Comparison of ENCODE assay signal across 23 cellular contexts in genomic region chr1:63677497-63677896, GRCh38.
A peak's percentile ranks its signal among the peaks of the same experiment; 100 is the strongest.
DNase-seq lines count a peak whose midpoint lies in the region; ATAC-seq, FAIRE-seq and TF ChIP-seq lines count a peak whose summit lies in the region.
"Had no signal": no experiment of that assay in that cellular context is flagged by ENCODE, and none has a peak within 500 bp of the region (broad histone marks: within the 10 kb centered on the region; RNA-seq: fewer than 3 reads in every experiment).

No MANE protein-coding gene starts in this region.

- no peaks in the 10 kb centered on the region for H3K79me1 ChIP-seq in H1 (ENCODE audit: low read depth, low read length)

- 97% methylated on average over 3 of the region's 3 CpGs for WGBS in HepG2 (ENCODE audit: low lambda C conversion rate)
- 71% methylated on average over 2 of the region's 3 CpGs for WGBS in right lobe of liver (ENCODE audit: insufficient coverage, low coverage, low lambda C conversion rate, missing lambda C conversion rate)
- WGBS in H1 (ENCODE audit: extremely low coverage in 1 of 2, insufficient coverage in 1 of 2, insufficient read length in 1 of 2, insufficient replicate concordance in 2 of 2, low coverage in 1 of 2, low lambda C conversion rate in 2 of 2, missing lambda C conversion rate in 1 of 2), 2 experiments = 90% methylated on average over 3 of the region's 3 CpGs; no CpG with 5 or more reads in 1 of the 2 experiments
- 79 to 95% (median 82%) methylated on average over 3 of the region's 3 CpGs for WGBS in small intestine, 3 donors

- no peak overlapping the region for H2BK5ac ChIP-seq in H1 (ENCODE audit: low read depth, low read length)

- no peak overlapping the region for H3K4me3 ChIP-seq in HepG2 (replicated peaks in 1 of 3; ENCODE audit: insufficient read depth in 1 of 3, low read depth in 2 of 3, low read length in 3 of 3)
- H3K4me3 ChIP-seq in right lobe of liver = no peak overlapping the region
- H3K4me3 ChIP-seq in H1 (ENCODE audit: extremely low read depth in 1 of 4, insufficient read depth in 2 of 4, low read depth in 3 of 4, low read length in 4 of 4) = no peak overlapping the region
- no peak overlapping the region for H3K4me3 ChIP-seq in small intestine (ENCODE audit: low read depth in 1 of 2, low read length in 2 of 2)
- H3K4me3 ChIP-seq: A549; BLaER1 treated with 17β-estradiol and CSF1 and Interleukin-3, amounts not matched to agents 10 nM and 100 nM; GM12878; GM23248 had no signal

- no peak overlapping the region for H3K4ac ChIP-seq in H1 (replicated peaks; ENCODE audit: insufficient read length, low read depth, low read length)

- H3K36me3 Mint-ChIP-seq in osteocyte (ENCODE audit: unreplicated experiment) = no peaks in the 10 kb centered on the region
- H3K36me3 Mint-ChIP-seq: CD14-positive monocyte; CD8-positive, alpha-beta memory T cell had no signal

- no peaks in the 10 kb centered on the region for H3K79me2 ChIP-seq in HepG2 (ENCODE audit: insufficient read depth, low read length)
- H3K79me2 ChIP-seq in H1 (ENCODE audit: control insufficient read depth in 1 of 2, insufficient read depth in 2 of 2, low read length in 2 of 2) = no peaks in the 10 kb centered on the region

- ATAC-seq in HepG2 = no peak
- ATAC-seq in right lobe of liver = no peak
- ATAC-seq: A549, GM12878 had no signal

- H3K23me2 ChIP-seq in H1 (ENCODE audit: low read depth, low read length) = no peaks in the 10 kb centered on the region; the same call in 1 of the 2 replicates

- peaks cover 8% of the 10 kb centered on the region for H3K27me3 Mint-ChIP-seq in osteocyte (ENCODE audit: unreplicated experiment)
- H3K27me3 Mint-ChIP-seq: CD4-positive, alpha-beta T cell had no signal

- H4K5ac ChIP-seq in H1 (ENCODE audit: insufficient read length, low read depth, low read length) = no peak overlapping the region

- no peak overlapping the region for H3K18ac ChIP-seq in H1 (ENCODE audit: extremely low read depth, low read length)

- DNase-seq in HepG2 (ENCODE audit: low spot score) (no peak), right lobe of liver (no peak), H1 (ENCODE audit: low read depth in 1 of 2, low spot score in 2 of 2) (no peak), small intestine (peak; percentile 8), EL (no peak), osteocyte (ENCODE audit: extremely low spot score, unreplicated experiment) (no peak)
- DNase-seq: 8988T; ACHN; AML-193; BE2C; Calu3; CD4-positive, alpha-beta T cell; CD8-positive, alpha-beta memory T cell; DND-41; GDM1; GM23248; H7; HCEC 1CT had no signal

- H4K8ac ChIP-seq in H1 (ENCODE audit: extremely low read depth, insufficient read depth, low read length) = no peak overlapping the region

- no peak overlapping the region for H4K91ac ChIP-seq in H1 (replicated peaks; ENCODE audit: insufficient read length, low read length)

- no peak for TF ChIP-seq EP300 in HepG2 (IDR thresholded peaks at IDR 0.05; ENCODE audit: low read depth in 2 of 2, low read length in 2 of 2)
- no peak for TF ChIP-seq EP300 in HepG2 (CRISPR knock-in tag; IDR thresholded peaks at IDR 0.05; ENCODE audit: borderline replicate concordance)
- TF ChIP-seq EP300 in H1 (IDR thresholded peaks at IDR 0.05; ENCODE audit: borderline replicate concordance in 1 of 2, low read depth in 2 of 2, low read length in 2 of 2) = no peak

- no peak overlapping the region for H3K4me3 Mint-ChIP-seq in osteocyte (ENCODE audit: unreplicated experiment)
- H3K4me3 Mint-ChIP-seq: CD14-positive monocyte; CD4-positive, alpha-beta T cell; CD8-positive, alpha-beta memory T cell had no signal

- H3K9me3 ChIP-seq in HepG2 (ENCODE audit: low read length) = no peaks in the 10 kb centered on the region; the same call in 1 of the 2 replicates
- H3K9me3 ChIP-seq in right lobe of liver = no peaks in the 10 kb centered on the region
- peaks cover 0 to 5% of the 10 kb centered on the region in 2 experiments; a peak in 2 of 4 replicates for H3K9me3 ChIP-seq in H1 (ENCODE audit: insufficient read depth in 2 of 2, low read depth in 1 of 2, low read length in 1 of 2)
- no peaks in the 10 kb centered on the region for H3K9me3 ChIP-seq in small intestine (ENCODE audit: control insufficient read depth, low read depth)
- H3K9me3 ChIP-seq: BE2C had no signal

- in situ Hi-C loops in HepG2 (cut with HindIII; ENCODE audit: extremely low pct_ligation_motif_present, low pct_unique_long_range_greater_than_20kb) = loop anchor here (10.0 to 25.0 kb wide), 2 partner anchors 235 to 457 kb away; no protein-coding TSS in a partner anchor

- H3K4me1 ChIP-seq in HepG2 (ENCODE audit: insufficient read depth, low read length) (peaks cover 38% of the 10 kb centered on the region), right lobe of liver (peaks cover 0 to 7% (median 4%) of the 10 kb centered on the region in 4 donors), H1 (replicated peaks in 1 of 4; ENCODE audit: control insufficient read depth in 3 of 4, insufficient read depth in 4 of 4, low read length in 3 of 4) (peaks cover 0 to 3% (median 0%) of the 10 kb centered on the region in 4 experiments; a peak in 2 of 7 replicates), small intestine (ENCODE audit: control insufficient read depth in 2 of 2, insufficient read depth in 1 of 2, low read depth in 1 of 2, low read length in 1 of 2) (no peaks in the 10 kb centered on the region)
- H3K4me1 ChIP-seq: BE2C; BLaER1 treated with 17β-estradiol and CSF1 and Interleukin-3, amounts not matched to agents 10 nM and 100 nM had no signal

- H2AFZ ChIP-seq in HepG2 (ENCODE audit: low read length) = no peak overlapping the region
- no peak overlapping the region for H2AFZ ChIP-seq in H1 (ENCODE audit: low read length)
- H2AFZ ChIP-seq: GM23248 had no signal

- H2BK20ac ChIP-seq in H1 (ENCODE audit: low read length) = 0 out of 2 replicates have a peak overlapping the region, but pooled peaks have one; percentile 3

- no TSS peak for BruUV-seq in HepG2 (replicated peaks; lab: Mats Ljungman, UMichigan)

- peak overlapping the region; percentile 30; the same call in 1 of the 2 replicates for H2BK12ac ChIP-seq in H1 (ENCODE audit: low read depth, low read length)

- H3K56ac ChIP-seq in H1 (replicated peaks; ENCODE audit: insufficient read length, low read depth, low read length) = no peak overlapping the region

- no peak overlapping the region for H3K14ac ChIP-seq in H1 (ENCODE audit: insufficient read length)

- no peak overlapping the region for H2AK5ac ChIP-seq in H1 (ENCODE audit: low read depth, low read length)

- no peak overlapping the region for H3K4me2 ChIP-seq in HepG2 (ENCODE audit: low read depth, low read length)
- no peak overlapping the region for H3K4me2 ChIP-seq in H1 (ENCODE audit: insufficient read depth in 1 of 2, low read depth in 2 of 2, low read length in 2 of 2)
- H3K4me2 ChIP-seq: A549; BLaER1 treated with 17β-estradiol and CSF1 and Interleukin-3, amounts not matched to agents 10 nM and 100 nM had no signal

- no peak overlapping the region for H3K27ac ChIP-seq in HepG2 (ENCODE audit: extremely low read length, insufficient read depth, low read length)
- H3K27ac ChIP-seq in right lobe of liver = no peak overlapping the region
- no peak overlapping the region for H3K27ac ChIP-seq in H1 (ENCODE audit: low read depth, low read length)
- H3K27ac ChIP-seq in small intestine (ENCODE audit: low read depth in 1 of 2, low read length in 1 of 2) = no peak overlapping the region
- H3K27ac ChIP-seq: A549; BLaER1 treated with 17β-estradiol and CSF1 and Interleukin-3, amounts not matched to agents 10 nM and 100 nM; GM23248 had no signal

- peaks cover 11% of the 10 kb centered on the region for H3K4me1 Mint-ChIP-seq in osteocyte (ENCODE audit: unreplicated experiment)
- H3K4me1 Mint-ChIP-seq: CD14-positive monocyte; CD8-positive, alpha-beta memory T cell had no signal

- no peak overlapping the region for H2BK120ac ChIP-seq in H1 (replicated peaks; ENCODE audit: low read depth, low read length)

- no peaks in the 10 kb centered on the region for H3K27me3 ChIP-seq in HepG2 (ENCODE audit: control insufficient read depth in 1 of 2, insufficient read depth in 2 of 2, low read length in 2 of 2)
- H3K27me3 ChIP-seq in right lobe of liver = no peaks in the 10 kb centered on the region
- H3K27me3 ChIP-seq in H1 (replicated peaks in 1 of 4; ENCODE audit: control insufficient read depth in 3 of 4, extremely low read depth in 1 of 4, insufficient read depth in 3 of 4, low read length in 3 of 4) = 0 out of 7 replicates have a peak, but pooled peaks cover 0 to 2% (median 0%) of the 10 kb centered on the region in 4 experiments
- no peaks in the 10 kb centered on the region for H3K27me3 ChIP-seq in small intestine (ENCODE audit: control insufficient read depth in 2 of 2, insufficient read depth in 2 of 2, low read length in 2 of 2)
- H3K27me3 ChIP-seq: BE2C; BLaER1 treated with 17β-estradiol and CSF1 and Interleukin-3, amounts not matched to agents 10 nM and 100 nM had no signal

- peaks cover 8% of the 10 kb centered on the region for H3K9me3 Mint-ChIP-seq in osteocyte (ENCODE audit: unreplicated experiment)
- H3K9me3 Mint-ChIP-seq: CD4-positive, alpha-beta T cell had no signal

- POLR2A ChIA-PET in HepG2 (lab: Yijun Ruan, JAX) = no interaction called here
- POLR2A ChIA-PET in H1 (lab: Charles Lee; ENCODE audit: partially characterized antibody) = interaction anchor here (1.0 kb wide), 1 partner anchor 14 kb away, joined by 4 read pairs; no protein-coding TSS in a partner anchor

- no peak for TF ChIP-seq POLR2A in HepG2 (IDR thresholded peaks at IDR 0.05; ENCODE audit: insufficient read depth in 1 of 2, low read depth in 2 of 2, low read length in 2 of 2)
- no peak for TF ChIP-seq POLR2A in right lobe of liver (IDR thresholded peaks at IDR 0.05)
- TF ChIP-seq POLR2A in H1 (IDR thresholded peaks at IDR 0.05; ENCODE audit: control extremely low read depth in 1 of 2, low read depth in 2 of 2, low read length in 2 of 2) = no peak

- TF ChIP-seq RAD21 in HepG2 (CRISPR knock-in tag; IDR thresholded peaks at IDR 0.05) (no peak), H1 (IDR thresholded peaks at IDR 0.05 in 1 of 2, conservative IDR thresholded peaks at IDR 0.05 in 1 of 2; ENCODE audit: low read depth in 2 of 2, low read length in 2 of 2) (no peak)

- intact Hi-C loops in HepG2 (cut with micrococcal nuclease; ENCODE audit: unreplicated experiment) = loop anchor here (10.0 kb wide), 1 partner anchor 63 kb away; no protein-coding TSS in a partner anchor
- intact Hi-C loops in right lobe of liver (cut with DNase I) = no loop called here

- H3K9ac ChIP-seq in HepG2 (ENCODE audit: insufficient read depth, low read depth, low read length) (no peak overlapping the region), H1 (replicated peaks in 1 of 4; ENCODE audit: extremely low read depth in 1 of 4, low read depth in 3 of 4, low read length in 3 of 4) (no peak overlapping the region)
- H3K9ac ChIP-seq: BLaER1 treated with 17β-estradiol and CSF1 and Interleukin-3, amounts not matched to agents 10 nM and 100 nM; GM23248 had no signal

- no peak overlapping the region for H3K23ac ChIP-seq in H1 (ENCODE audit: insufficient read length)

- TF ChIP-seq CTCF in HepG2 (CRISPR knock-in tag; IDR thresholded peaks at IDR 0.05) (no peak), right lobe of liver (IDR thresholded peaks at IDR 0.05) (no peak), H1 (IDR thresholded peaks at IDR 0.05; ENCODE audit: control extremely low read depth in 1 of 3, insufficient read depth in 1 of 3, low read depth in 1 of 3, low read length in 3 of 3) (no peak), osteocyte (IDR thresholded peaks at IDR 0.05) (no peak)

- CTCF ChIA-PET in HepG2 (lab: Yijun Ruan, JAX; ENCODE audit: low intra/inter-chr PET ratio, low total read pairs) = no interaction called here
- CTCF ChIA-PET in H1 (lab: Charles Lee; ENCODE audit: partially characterized antibody) = interaction anchor here (0.6 to 5.8 kb wide), 10 partner anchors 15 to 569 kb away, joined by 3 to 55 read pairs (median 6); no protein-coding TSS in a partner anchor

- no peak overlapping the region for H3K27ac Mint-ChIP-seq in osteocyte (ENCODE audit: unreplicated experiment)
- H3K27ac Mint-ChIP-seq: CD14-positive monocyte; CD4-positive, alpha-beta T cell; CD8-positive, alpha-beta memory T cell had no signal

- FAIRE-seq in HepG2 (lab: Jason Lieb, UNC) (no peak), H1 (lab: Jason Lieb, UNC) (no peak), small intestine (lab: Jason Lieb, UNC) (no peak)
- FAIRE-seq: A549, GM12878, GM19239 had no signal

- H4K20me1 ChIP-seq in HepG2 (ENCODE audit: insufficient read depth, low read length) (no peaks in the 10 kb centered on the region), H1 (replicated peaks in 1 of 2; ENCODE audit: control insufficient read depth in 1 of 2, insufficient read depth in 2 of 2, low read length in 2 of 2) (no peaks in the 10 kb centered on the region)
- H4K20me1 ChIP-seq: BLaER1 treated with 17β-estradiol and CSF1 and Interleukin-3, amounts not matched to agents 10 nM and 100 nM had no signal

- H3K36me3 ChIP-seq in HepG2 (replicated peaks in 1 of 2; ENCODE audit: control insufficient read depth in 1 of 2, insufficient read depth in 2 of 2, low read length in 2 of 2) = no peaks in the 10 kb centered on the region
- H3K36me3 ChIP-seq in right lobe of liver = no peaks in the 10 kb centered on the region
- H3K36me3 ChIP-seq in H1 (ENCODE audit: control insufficient read depth in 2 of 4, insufficient read depth in 4 of 4, low read length in 3 of 4) = no peaks in the 10 kb centered on the region
- H3K36me3 ChIP-seq in small intestine (ENCODE audit: control insufficient read depth in 2 of 2, insufficient read depth in 2 of 2, low read length in 2 of 2) = no peaks in the 10 kb centered on the region
- H3K36me3 ChIP-seq: BE2C had no signal

- H2BK15ac ChIP-seq in H1 (ENCODE audit: low read length) = no peak overlapping the region

Comparison
In these comparisons a context has a peak if more than half of its experiments do, and no peak if none do; other contexts are left out.
1. Of the 41 proteins assayed by ChIP-seq in both HepG2 and H1: peak only in HepG2: RFX5; only in H1: none; in both: none; in neither: 40.